Comparison of ENCODE assay signal across 22 cellular contexts in the genomic region with DNA sequence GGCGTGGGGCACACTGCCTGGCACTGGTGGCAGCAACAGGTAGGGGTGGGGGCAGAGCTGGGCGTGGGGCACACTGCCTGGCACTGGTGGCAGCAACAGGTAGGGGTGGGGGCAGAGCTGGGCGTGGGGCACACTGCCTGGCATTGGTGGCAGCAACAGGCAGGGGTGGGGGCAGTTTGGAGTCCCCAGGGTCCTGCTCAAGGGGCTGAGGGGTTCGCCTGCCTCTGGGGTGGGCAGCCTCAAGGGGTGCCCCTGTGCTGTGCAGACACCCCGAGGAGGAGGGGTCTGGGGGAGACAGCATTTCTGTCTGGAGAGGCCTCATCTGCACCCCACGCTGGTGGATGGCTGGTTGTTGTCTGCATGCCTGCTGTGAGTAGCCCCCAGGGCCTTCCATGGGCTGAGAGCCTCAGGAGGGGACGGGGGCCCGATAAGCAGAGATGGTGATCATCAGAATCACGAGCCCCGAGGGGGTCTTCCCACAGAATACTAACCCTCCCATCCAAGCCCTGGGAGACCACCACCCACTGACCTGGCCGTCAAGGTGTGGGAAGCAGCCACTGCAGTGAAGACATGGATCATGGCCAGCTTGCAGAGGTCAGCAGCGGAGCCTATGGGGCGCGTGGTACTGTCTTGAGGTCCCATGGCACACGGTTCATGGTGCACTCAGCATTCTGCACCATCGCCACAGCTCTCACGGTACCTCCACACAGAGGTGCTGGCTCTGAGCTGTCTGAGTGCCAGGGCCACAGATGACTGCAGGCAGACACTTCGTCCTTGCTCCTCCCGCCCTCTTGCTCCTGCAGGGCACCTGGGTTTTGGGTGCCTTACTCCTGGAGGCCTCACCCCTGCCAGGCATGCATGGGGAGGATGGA. TPM values are rescaled to one million over a fixed set of nuclear protein-coding genes. Genes with fewer than 3 reads are reported as not detected.
A peak's percentile ranks its signal among the peaks of the same experiment; 100 is the strongest.
DNase-seq lines count a peak whose midpoint lies in the region; ATAC-seq and TF ChIP-seq lines count a peak whose summit lies in the region.
"Had no signal": no experiment of that assay in that cellular context is flagged by ENCODE, and none has a peak within 500 bp of the region (broad histone marks: within the 10 kb centered on the region; RNA-seq: fewer than 3 reads in every experiment).

No MANE protein-coding gene starts in this region.

- H3K27ac Mint-ChIP-seq in CD14-positive monocyte (no peak overlapping the region), GM23338 (no peak overlapping the region)
- H3K27ac Mint-ChIP-seq: HFFc6; naive thymus-derived CD4-positive, alpha-beta T cell; stimulated activated naive B cell treated with anti-CD40 and anti-IgM and Interleukin-4, amounts not matched to agents 10 μg/mL and 1 μg/mL and 100 μg/mL, for 72 hours had no signal

- ATAC-seq in right cardiac atrium (peak; percentile 22 to 39), GM23338 (no peak)
- ATAC-seq: naive thymus-derived CD4-positive, alpha-beta T cell; right lobe of liver; stimulated activated naive B cell treated with anti-CD40 and anti-IgM and Interleukin-4, amounts not matched to agents 10 μg/mL and 1 μg/mL and 100 μg/mL, for 72 hours had no signal

- H4K20me1 ChIP-seq in GM23338 (replicated peaks; ENCODE audit: insufficient read depth), result no peaks in the 10 kb centered on the region

- H3K27ac ChIP-seq in right cardiac atrium (ENCODE audit: low read length) (no peak overlapping the region), spleen (no peak overlapping the region), GM23338 (ENCODE audit: low read depth) (no peak overlapping the region)
- H3K27ac ChIP-seq: ascending aorta, ovary, right lobe of liver had no signal

- H3K36me3 Mint-ChIP-seq in CD14-positive monocyte (no peaks in the 10 kb centered on the region), GM23338 (ENCODE audit: low read depth) (no peaks in the 10 kb centered on the region; the same call in 2 of the 3 replicates)
- H3K36me3 Mint-ChIP-seq: naive thymus-derived CD4-positive, alpha-beta T cell; stimulated activated naive B cell treated with anti-CD40 and anti-IgM and Interleukin-4, amounts not matched to agents 10 μg/mL and 1 μg/mL and 100 μg/mL, for 72 hours had no signal

- intact Hi-C loops in CD14-positive monocyte (cut with micrococcal nuclease), result no loop called here
- intact Hi-C loops in right cardiac atrium (cut with DNase I), result no loop called here
- intact Hi-C loops in spleen (cut with DNase I; ENCODE audit: low total_unique reads), result no loop called here

- H3K9me3 Mint-ChIP-seq in CD14-positive monocyte (peaks cover 0 to 1% (median 0%) of the 10 kb centered on the region in 7 donors), GM23338 (no peaks in the 10 kb centered on the region)
- H3K9me3 Mint-ChIP-seq: central memory CD8-positive, alpha-beta T cell; HFFc6; naive thymus-derived CD4-positive, alpha-beta T cell had no signal

- H2AFZ ChIP-seq in GM23338, result no peak overlapping the region

- peak; percentile 20 for DNase-seq in CD14-positive monocyte (ENCODE audit: low spot score)
- peak; percentile 33 for DNase-seq in H7
- no peak for DNase-seq in right cardiac atrium
- peak; percentile 65 for DNase-seq in spleen
- no peak for DNase-seq in GM23338 (ENCODE audit: low spot score)
- DNase-seq in stimulated activated naive CD4-positive, alpha-beta T cell (lab: John Stamatoyannopoulos, UW), result no peak
- DNase-seq in NCI-H2171 treated with DMSO at 0.1 percent for 48 hours (lab: John Stamatoyannopoulos, UW), result no peak
- DNase-seq in mucosa of gallbladder (ENCODE audit: low spot score), result no peak
- DNase-seq: DMS79; foreskin fibroblast; HFFc6; hippocampal formation; NCI-H1092 treated with DMSO at 0.1 percent for 48 hours; NCI-H2081; NCI-H510A; RPMI8226; stimulated activated naive B cell treated with anti-CD40 and anti-IgM and Interleukin-4, amounts not matched to agents 10 μg/mL and 1 μg/mL and 100 μg/mL, for 72 hours had no signal

- H3F3A ChIP-seq in GM23338 (replicated peaks; ENCODE audit: low read depth), result no peaks in the 10 kb centered on the region

- H3K9me3 ChIP-seq in right cardiac atrium (ENCODE audit: control insufficient read depth, low read length), result no peaks in the 10 kb centered on the region
- H3K9me3 ChIP-seq in spleen, result no peaks in the 10 kb centered on the region
- H3K9me3 ChIP-seq: ascending aorta, ovary, right lobe of liver had no signal

- peaks cover 2 to 19% (median 5%) of the 10 kb centered on the region in 3 donors for H3K27me3 Mint-ChIP-seq in CD14-positive monocyte (ENCODE audit: low read depth in 3 of 3)
- peaks cover 10% of the 10 kb centered on the region for H3K27me3 Mint-ChIP-seq in GM23338 (ENCODE audit: insufficient read depth, low read depth, poor library complexity)
- H3K27me3 Mint-ChIP-seq: central memory CD8-positive, alpha-beta T cell had no signal

- H3K27me3 ChIP-seq in H7 (ENCODE audit: control insufficient read depth, insufficient read depth, low read length) (no peaks in the 10 kb centered on the region), right cardiac atrium (ENCODE audit: control insufficient read depth, insufficient read depth) (no peaks in the 10 kb centered on the region), spleen (replicated peaks in 1 of 7) (no peaks in the 10 kb centered on the region), GM23338 (ENCODE audit: insufficient read depth) (no peaks in the 10 kb centered on the region)
- H3K27me3 ChIP-seq: ascending aorta, ovary, right lobe of liver had no signal

- no peaks in the 10 kb centered on the region for H3K79me2 ChIP-seq in GM23338 (replicated peaks; ENCODE audit: insufficient read depth)

- no peak for TF ChIP-seq POLR2A in spleen (IDR thresholded peaks at IDR 0.05)

- no peak overlapping the region for H3K4me2 ChIP-seq in GM23338

- no peak overlapping the region for H3K4me3 ChIP-seq in H7 (ENCODE audit: insufficient read depth, low read depth, low read length)
- H3K4me3 ChIP-seq in right cardiac atrium (ENCODE audit: low read length), result no peak overlapping the region
- H3K4me3 ChIP-seq in spleen, result no peak overlapping the region
- no peak overlapping the region for H3K4me3 ChIP-seq in GM23338
- H3K4me3 ChIP-seq: ascending aorta, ovary, right lobe of liver had no signal

- no peaks in the 10 kb centered on the region for H3K4me1 Mint-ChIP-seq in CD14-positive monocyte
- H3K4me1 Mint-ChIP-seq in GM23338, result no peaks in the 10 kb centered on the region; the same call in 2 of the 3 replicates
- H3K4me1 Mint-ChIP-seq: central memory CD8-positive, alpha-beta T cell; naive thymus-derived CD4-positive, alpha-beta T cell; stimulated activated naive B cell treated with anti-CD40 and anti-IgM and Interleukin-4, amounts not matched to agents 10 μg/mL and 1 μg/mL and 100 μg/mL, for 72 hours had no signal

- H3K36me3 ChIP-seq in H7 (replicated peaks; ENCODE audit: control insufficient read depth, insufficient read depth, low read length) (no peaks in the 10 kb centered on the region), spleen (no peaks in the 10 kb centered on the region), GM23338 (ENCODE audit: insufficient read depth) (no peaks in the 10 kb centered on the region)
- H3K36me3 ChIP-seq: ascending aorta, ovary, right lobe of liver had no signal

- no peaks in the 10 kb centered on the region for H3K4me1 ChIP-seq in right cardiac atrium (ENCODE audit: control insufficient read depth, insufficient read depth, low read length)
- no peaks in the 10 kb centered on the region for H3K4me1 ChIP-seq in spleen
- no peaks in the 10 kb centered on the region for H3K4me1 ChIP-seq in GM23338 (ENCODE audit: insufficient read depth)
- H3K4me1 ChIP-seq: ascending aorta had no signal

- no peaks in the 10 kb centered on the region for H3K9me2 ChIP-seq in GM23338 (ENCODE audit: insufficient read depth)

- 91% methylated on average over 19 of the region's 19 CpGs for WGBS in right cardiac atrium
- 86 to 90% (median 90%) methylated on average over 18 to 19 of the region's 19 CpGs for WGBS in spleen, 5 donors

- no peak for TF ChIP-seq CTCF in CD14-positive monocyte (IDR thresholded peaks at IDR 0.05)
- no peak for TF ChIP-seq CTCF in spleen (IDR thresholded peaks at IDR 0.05 in 8 of 11, conservative IDR thresholded peaks at IDR 0.05 in 3 of 11)
- no peak for TF ChIP-seq CTCF in GM23338 (conservative IDR thresholded peaks at IDR 0.05; ENCODE audit: low read depth in 2 of 2)

- H3K4me3 Mint-ChIP-seq in CD14-positive monocyte, result no peak overlapping the region
- H3K4me3 Mint-ChIP-seq in GM23338, result no peak overlapping the region
- H3K4me3 Mint-ChIP-seq: central memory CD8-positive, alpha-beta T cell; HFFc6; naive thymus-derived CD4-positive, alpha-beta T cell; stimulated activated naive B cell treated with anti-CD40 and anti-IgM and Interleukin-4, amounts not matched to agents 10 μg/mL and 1 μg/mL and 100 μg/mL, for 72 hours had no signal

RNA-seq across cellular contexts. Expression of gene NAT8L, which starts 21.5 kb away (rescaled TPM):
- polyA plus RNA-seq in CD14-positive monocyte, result not detected
- total RNA-seq in H7 (2014; rRNA removed; shearing (Covaris generic)), result 4.1 and 5.2 TPM in 2 replicates
- 1 to 10 TPM; 2.9 to 5.2 (median 3.6) TPM for total RNA-seq in right cardiac atrium
- polyA plus RNA-seq in right cardiac atrium, result 2.8 TPM
- 1 to 10 TPM in 4 of 7 donors, under 1 TPM in 3; 0.50 to 3.1 (median 1.3) TPM for total RNA-seq in spleen
- under 1 TPM; 0.13 to 0.80 (median 0.29) TPM for polyA plus RNA-seq in spleen
- 7.7 and 9.7 TPM in 2 replicates for total RNA-seq in GM23338 (2014; rRNA removed; shearing (Covaris generic))
- 1.6 and 1.7 TPM in 2 replicates for polyA plus RNA-seq in GM23338 (2016; fragmentation: Nextera tagmentation; extraction: Ambion mirVana)
- total RNA-seq in mucosa of gallbladder, result 0.40 TPM
- total RNA-seq: ascending aorta had no signal
- polyA plus RNA-seq: naive thymus-derived CD4-positive, alpha-beta T cell had no signal

Comparison
In these comparisons a context has a peak if more than half of its experiments do, and no peak if none do; other contexts are left out.
1. DNase-seq: peak in CD14-positive monocyte (single experiment), H7 (single experiment) and spleen (single experiment); none in right cardiac atrium (0 of 3), GM23338 (single experiment), stimulated activated naive CD4-positive, alpha-beta T cell (0 of 6), NCI-H2171 treated with DMSO at 0.1 percent for 48 hours (single experiment) and mucosa of gallbladder (single experiment).